ENCODE assay signal across 28 cellular contexts in genomic region chr13:49343255-49343654, GRCh38.
"Had no signal": no experiment of that assay in that cellular context is flagged by ENCODE, and none has a peak within 500 bp of the region (broad histone marks: within the 10 kb centered on the region; RNA-seq: fewer than 3 reads in every experiment).

No MANE protein-coding gene starts in this region.

- H3K27me3 ChIP-seq: brain microvascular endothelial cell, MG63, SJCRH30 had no signal

- ATAC-seq: activated CD4-positive, CD25-positive, alpha-beta regulatory T cell treated with anti-CD3 and anti-CD28 coated beads, Interleukin-2, amount 50 U/mL, for 24 hours; activated naive CD4-positive, alpha-beta T cell treated with anti-CD3 and anti-CD28 coated beads, Interleukin-2, amount 50 U/mL, for 72 hours; activated T-cell treated with anti-CD3 and anti-CD28 coated beads, Interleukin-2, amount 50 U/mL, for 4 hours; Panc1 had no signal

- H3K9me3 ChIP-seq: MG63, SJCRH30 had no signal

- H3K4me1 ChIP-seq: SJCRH30 had no signal

- H3K4me3 ChIP-seq: MG63, SJCRH30, SK-N-MC had no signal

- H3K36me3 ChIP-seq: brain microvascular endothelial cell, MG63, SJCRH30 had no signal

- DNase-seq: activated CD4-positive, alpha-beta memory T cell treated with anti-CD3 and anti-CD28 coated beads for 36 hours; activated CD4-positive, alpha-beta T cell treated with anti-CD3 and anti-CD28 coated beads for 4 hours; activated CD4-positive, alpha-beta T cell treated with anti-CD3 and anti-CD28 coated beads, Interleukin-2, amount 50 U/mL, for 1 hour; activated CD8-positive, alpha-beta memory T cell treated with anti-CD3 and anti-CD28 coated beads, Interleukin-2, amount 50 U/mL, for 4 hours; activated gamma-delta T cell treated with Interleukin-2 at 50 U/mL for 16 hours; activated naive CD4-positive, alpha-beta T cell treated with anti-CD3 and anti-CD28 coated beads for 36 hours; activated T-cell treated with anti-CD3 and anti-CD28 coated beads for 4 hours; activated T-cell treated with anti-CD3 and anti-CD28 coated beads, Interleukin-2, amount 50 U/mL, for 4 hours; amniotic stem cell; aorta; brain microvascular endothelial cell; central memory CD4-positive, alpha-beta T cell; Kasumi-1; MG63; NCI-H1048; NCI-H1105 treated with DMSO at 0.1 percent for 48 hours; NCI-H1436; NCI-H1694; NCI-H1930; NCI-H345; NCI-H524 treated with DMSO at 0.1 percent for 48 hours; SHP77; SJCRH30; T1000 had no signal

- H3K27ac ChIP-seq: brain microvascular endothelial cell, SJCRH30, SK-N-MC had no signal
